1 cellular context compared by ENCODE assay signal in genomic region chr21:38831526-38832467, GRCh38.
TF ChIP-seq lines count a peak whose summit lies in the region.

No MANE protein-coding gene starts in this region.

TF ChIP-seq in HEK293, 187 proteins besides CTCF, POLR2A, EP300 and RAD21 (continued from another document):
- TF ChIP-seq ZNF18 (tag by site-specific recombination; IDR thresholded peaks at IDR 0.05) = no peak
- TF ChIP-seq SP7 (tag by site-specific recombination; IDR thresholded peaks at IDR 0.05) = peak; percentile 50
- no peak for TF ChIP-seq ZNF660 (tag by site-specific recombination; IDR thresholded peaks at IDR 0.05)
- TF ChIP-seq ZNF398 (tag by site-specific recombination; IDR thresholded peaks at IDR 0.05) = 0 out of 2 replicates have a peak, but pooled peaks have one; percentile 12
- 0 out of 2 replicates have a peak, but pooled peaks have one; percentile 57 for TF ChIP-seq ZNF324 (tag by site-specific recombination; IDR thresholded peaks at IDR 0.05)
- TF ChIP-seq ZNF514 (tag by site-specific recombination; IDR thresholded peaks at IDR 0.05) = no peak
- peak; percentile 22; the same call in 1 of the 2 replicates for TF ChIP-seq PATZ1 (tag by site-specific recombination; IDR thresholded peaks at IDR 0.05)
TF ChIP-seq in HEK293: peak in this region for 5.
